8 cellular contexts compared by ENCODE assay signal in the genomic region with DNA sequence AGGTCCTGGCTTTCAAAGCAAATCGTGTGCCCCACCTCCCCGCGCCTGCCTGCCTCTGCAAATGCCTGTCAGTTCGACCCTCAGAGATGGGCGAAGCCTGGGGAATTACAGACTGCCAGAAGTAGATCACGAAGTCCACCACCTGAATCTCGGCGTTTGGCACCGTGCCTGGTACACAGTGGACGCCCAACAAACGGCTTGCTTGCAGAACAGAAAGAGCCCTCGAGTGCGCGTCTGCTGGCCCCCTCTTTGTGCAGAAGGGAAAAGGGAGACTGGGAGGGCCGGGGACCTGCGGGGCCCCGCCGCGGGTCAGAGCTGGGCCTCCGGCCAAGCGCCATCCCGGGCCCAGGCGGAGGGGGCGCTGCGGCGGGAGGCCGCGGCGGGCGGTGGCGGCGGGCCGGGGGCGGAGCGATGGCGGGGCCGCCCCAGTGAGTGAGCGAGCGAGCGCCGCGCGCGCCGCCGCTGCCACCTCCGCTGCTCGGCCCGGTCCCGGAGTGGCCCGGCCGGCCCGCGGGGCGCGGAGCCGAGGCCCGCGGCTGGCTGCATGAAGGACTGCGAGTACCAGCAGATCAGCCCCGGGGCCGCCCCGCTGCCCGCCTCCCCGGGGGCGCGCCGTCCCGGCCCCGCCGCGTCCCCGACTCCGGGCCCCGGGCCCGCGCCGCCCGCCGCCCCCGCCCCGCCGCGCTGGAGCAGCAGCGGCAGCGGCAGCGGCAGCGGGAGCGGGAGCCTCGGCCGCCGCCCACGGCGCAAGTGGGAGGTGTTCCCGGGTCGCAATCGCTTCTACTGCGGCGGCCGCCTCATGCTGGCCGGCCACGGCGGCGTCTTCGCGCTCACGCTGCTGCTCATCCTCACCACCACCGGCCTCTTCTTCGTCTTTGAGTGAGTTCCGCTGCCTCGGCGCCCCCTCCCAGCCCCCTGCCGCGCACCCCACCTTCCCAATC. TPM values are rescaled to one million over a fixed set of nuclear protein-coding genes. Genes with fewer than 3 reads are reported as not detected.
DNase-seq lines count a peak whose midpoint lies in the region; ATAC-seq and TF ChIP-seq lines count a peak whose summit lies in the region.

TSS of gene ZDHHC18 (plus strand) at position 428 of the 941 bp plus-strand sequence. CDS start at position 545, 117 bp downstream.

- no peaks in the 10 kb centered on the region for H3K9me3 Mint-ChIP-seq in CD8-positive, alpha-beta T cell
- no peaks in the 10 kb centered on the region for H3K9me3 Mint-ChIP-seq in neural progenitor cell

- H3K79me2 ChIP-seq in neural progenitor cell (ENCODE audit: low read depth): peaks cover 46% of the 10 kb centered on the region

- peak within 1 kb of the TSS; percentile 64 for H3K27ac ChIP-seq in CD8-positive, alpha-beta T cell (ENCODE audit: low read depth, low read length)
- H3K27ac ChIP-seq in neural progenitor cell (no peak within 1 kb of the TSS), suprapubic skin (peak within 1 kb of the TSS; percentile 73)

- CTCF ChIA-PET in CD8-positive, alpha-beta T cell (lab: Charles Lee): interaction anchor here (0.9 to 3.9 kb wide), 6 partner anchors 16 to 127 kb away, joined by 3 to 21 read pairs (median 4); no protein-coding TSS in a partner anchor

- H3K36me3 ChIP-seq in CD8-positive, alpha-beta T cell (ENCODE audit: insufficient read depth, low read length): no peaks in the 10 kb centered on the region
- H3K36me3 ChIP-seq in neural progenitor cell (no peaks in the 10 kb centered on the region), suprapubic skin (no peaks in the 10 kb centered on the region)

- peak in 1 of 2 donors; percentile 19 for TF ChIP-seq POLR2A in suprapubic skin (IDR thresholded peaks at IDR 0.05)

- no peaks in the 10 kb centered on the region for H3K9me3 ChIP-seq in CD8-positive, alpha-beta T cell (ENCODE audit: low read length)
- no peaks in the 10 kb centered on the region for H3K9me3 ChIP-seq in neural progenitor cell (ENCODE audit: low read depth)
- H3K9me3 ChIP-seq in suprapubic skin: no peaks in the 10 kb centered on the region

- peak within 1 kb of the TSS; percentile 94 for H3K4me3 Mint-ChIP-seq in CD8-positive, alpha-beta T cell
- peak within 1 kb of the TSS; percentile 99 for H3K4me3 Mint-ChIP-seq in neural progenitor cell

- H2AFZ ChIP-seq in neural progenitor cell (replicated peaks): peak within 1 kb of the TSS; percentile 92

- H3K4me1 ChIP-seq in CD8-positive, alpha-beta T cell (ENCODE audit: insufficient read depth, low read length): peaks cover 50% of the 10 kb centered on the region
- peaks cover 30% of the 10 kb centered on the region for H3K4me1 ChIP-seq in neural progenitor cell
- H3K4me1 ChIP-seq in suprapubic skin: peaks cover 49% of the 10 kb centered on the region

- peak within 1 kb of the TSS; percentile 91 for H3K4me3 ChIP-seq in CD8-positive, alpha-beta T cell (ENCODE audit: low read depth, low read length)
- H3K4me3 ChIP-seq in neural progenitor cell (peak within 1 kb of the TSS; percentile 94), suprapubic skin (peak within 1 kb of the TSS; percentile 69)

- POLR2A ChIA-PET in CD8-positive, alpha-beta T cell (lab: Charles Lee): interaction anchor here (1.0 to 1.3 kb wide), 4 partner anchors 39 to 276 kb away, joined by 3 to 4 read pairs (median 3); partner anchors contain the start of gene GPN2

- peak; percentile 48 to 85 (median 68) for DNase-seq in CD8-positive, alpha-beta T cell
- DNase-seq in HT-29 (ENCODE audit: low spot score) (peak; percentile 72), RPMI8226 (peak; percentile 85), activated gamma-delta T cell treated with Interleukin-2 at 50 U/mL for 16 hours (peak; percentile 65), foreskin melanocyte (peak; percentile 24), neural progenitor cell (ENCODE audit: low spot score) (peak; percentile 89), suprapubic skin (ENCODE audit: low spot score in 2 of 2) (peak in 1 of 2 donors; percentile 84)

- H3K4me1 Mint-ChIP-seq in CD8-positive, alpha-beta T cell (ENCODE audit: low read depth): peaks cover 63% of the 10 kb centered on the region
- H3K4me1 Mint-ChIP-seq in neural progenitor cell: peaks cover 25% of the 10 kb centered on the region

- ATAC-seq in CD8-positive, alpha-beta T cell: peak; percentile 89
- peak; percentile 75 for ATAC-seq in GM19397 (IDR thresholded peaks at IDR 0.05; ENCODE audit: unreplicated experiment)

- intact Hi-C loops in CD8-positive, alpha-beta T cell (cut with DNase I, micrococcal nuclease): loop anchor here in 1 of 2 experiments (2.0 to 5.0 kb wide), 3 partner anchors 38 to 284 kb away; partner anchors contain the start of gene GPN2

- H3K36me3 Mint-ChIP-seq in CD8-positive, alpha-beta T cell: peaks cover 23% of the 10 kb centered on the region
- peaks cover 2% of the 10 kb centered on the region for H3K36me3 Mint-ChIP-seq in neural progenitor cell

- peak within 1 kb of the TSS; percentile 96 for H3K27ac Mint-ChIP-seq in CD8-positive, alpha-beta T cell
- H3K27ac Mint-ChIP-seq in neural progenitor cell: peak within 1 kb of the TSS; percentile 98

- peaks cover 20% of the 10 kb centered on the region for H3F3A ChIP-seq in neural progenitor cell (ENCODE audit: low read depth)

- TF ChIP-seq CTCF in CD8-positive, alpha-beta T cell (IDR thresholded peaks at IDR 0.05): peak; percentile 50
- peak; percentile 52 for TF ChIP-seq CTCF in neural progenitor cell (IDR thresholded peaks at IDR 0.05)
- TF ChIP-seq CTCF in suprapubic skin (IDR thresholded peaks at IDR 0.05): peak; percentile 62 to 67

- WGBS in suprapubic skin: under 1% methylated on average over 30 of the region's 114 CpGs

- peak within 1 kb of the TSS; percentile 84 for H3K9ac ChIP-seq in neural progenitor cell

- H3K27me3 Mint-ChIP-seq in CD8-positive, alpha-beta T cell (ENCODE audit: low read depth): no peaks in the 10 kb centered on the region
- peaks cover 14% of the 10 kb centered on the region for H3K27me3 Mint-ChIP-seq in neural progenitor cell (ENCODE audit: insufficient read depth, low read depth)

- no peaks in the 10 kb centered on the region for H3K27me3 ChIP-seq in CD8-positive, alpha-beta T cell (ENCODE audit: insufficient read depth, low read length)
- H3K27me3 ChIP-seq in neural progenitor cell (no peaks in the 10 kb centered on the region), suprapubic skin (no peaks in the 10 kb centered on the region)

- TF ChIP-seq EP300 in suprapubic skin (IDR thresholded peaks at IDR 0.05): no peak

- H3K4me2 ChIP-seq in neural progenitor cell: peak within 1 kb of the TSS; percentile 99

- peaks cover 43% of the 10 kb centered on the region for H4K20me1 ChIP-seq in neural progenitor cell (ENCODE audit: low read depth)

RNA-seq across cellular contexts. Expression of gene ZDHHC18, which starts in this region (rescaled TPM):
- 10 to 100 TPM; 55.2 to 55.4 TPM for total RNA-seq in CD8-positive, alpha-beta T cell
- total RNA-seq in HT-29 (2014; rRNA removed; shearing (Covaris generic)): 22.9 and 30.0 TPM in 2 replicates
- 30.4 and 52.2 TPM in 2 replicates for total RNA-seq in neural progenitor cell (ENCODE audit: low replicate concordance)
- total RNA-seq in suprapubic skin: 10 to 100 TPM; 23.7 to 38.5 (median 31.4) TPM
